In genomic region chr1:207751790-207752455, GRCh38 we compare ENCODE assay signal across 1 cellular context.
A peak's percentile ranks its signal among the peaks of the same experiment; 100 is the strongest.
TF ChIP-seq lines count a peak whose summit lies in the region.

Gene CD46 (plus strand): TSS chr1:207752054. CDS start chr1:207752213, 159 bp downstream.

TF ChIP-seq in K562, 482 proteins besides CTCF, POLR2A, EP300 and RAD21 (continued from another document):
- TF ChIP-seq ZBTB11 (CRISPR knock-in tag; IDR thresholded peaks at IDR 0.05) (peak in 1 of 3 experiments; percentile 81; a peak in 1 of 6 replicates), TAF7 (tag; IDR thresholded peaks at IDR 0.05) (peak; percentile 59), ZNF140 (CRISPR knock-in tag; IDR thresholded peaks at IDR 0.05) (no peak), HDAC1 (IDR thresholded peaks at IDR 0.05) (peak in 1 of 2 experiments; percentile 88; a peak in 2 of 4 replicates), ZZZ3 (IDR thresholded peaks at IDR 0.05) (no peak), RBM39 (optimal IDR thresholded peaks at IDR 0.05; ENCODE audit: low read depth, low read length) (no peak), NR2C2 (CRISPR knock-in tag; IDR thresholded peaks at IDR 0.05) (peak; percentile 64; the same call in 1 of the 2 replicates), NR2C2 (tag; IDR thresholded peaks at IDR 0.05) (peak; percentile 96), CBX8 (IDR thresholded peaks at IDR 0.05; ENCODE audit: borderline replicate concordance, extremely low read depth, low read depth, low read length, poor library complexity, severe bottlenecking) (no peak), ZNF232 (CRISPR knock-in tag; IDR thresholded peaks at IDR 0.05) (0 out of 2 replicates have a peak, but pooled peaks have one; percentile 60), ZNF318 (IDR thresholded peaks at IDR 0.05; ENCODE audit: borderline replicate concordance in 1 of 2, low read depth in 1 of 2) (no peak), ZNF212 (CRISPR knock-in tag; IDR thresholded peaks at IDR 0.05) (no peak), NFE2 (IDR thresholded peaks at IDR 0.05; ENCODE audit: low read depth) (no peak; the same call in 1 of the 2 replicates), ZNF507 (tag; conservative IDR thresholded peaks at IDR 0.05) (no peak), POLR2AphosphoS5 (IDR thresholded peaks at IDR 0.05; ENCODE audit: control insufficient read depth, insufficient read depth, low read depth, low read length) (peak; percentile 96), BRD9 (IDR thresholded peaks at IDR 0.05; ENCODE audit: low read depth, partially characterized antibody) (no peak), ZFP1 (CRISPR knock-in tag; IDR thresholded peaks at IDR 0.05) (no peak), ZNF830 (CRISPR knock-in tag; IDR thresholded peaks at IDR 0.05) (no peak), PYGO2 (tag; IDR thresholded peaks at IDR 0.05) (no peak), ZNF282 (CRISPR knock-in tag; IDR thresholded peaks at IDR 0.05) (no peak), CBX5 (IDR thresholded peaks at IDR 0.05; ENCODE audit: borderline replicate concordance, low read depth) (no peak), PREB (CRISPR knock-in tag; IDR thresholded peaks at IDR 0.05) (0 out of 2 replicates have a peak, but pooled peaks have one; percentile 64)
- TF ChIP-seq, protein P1, sequence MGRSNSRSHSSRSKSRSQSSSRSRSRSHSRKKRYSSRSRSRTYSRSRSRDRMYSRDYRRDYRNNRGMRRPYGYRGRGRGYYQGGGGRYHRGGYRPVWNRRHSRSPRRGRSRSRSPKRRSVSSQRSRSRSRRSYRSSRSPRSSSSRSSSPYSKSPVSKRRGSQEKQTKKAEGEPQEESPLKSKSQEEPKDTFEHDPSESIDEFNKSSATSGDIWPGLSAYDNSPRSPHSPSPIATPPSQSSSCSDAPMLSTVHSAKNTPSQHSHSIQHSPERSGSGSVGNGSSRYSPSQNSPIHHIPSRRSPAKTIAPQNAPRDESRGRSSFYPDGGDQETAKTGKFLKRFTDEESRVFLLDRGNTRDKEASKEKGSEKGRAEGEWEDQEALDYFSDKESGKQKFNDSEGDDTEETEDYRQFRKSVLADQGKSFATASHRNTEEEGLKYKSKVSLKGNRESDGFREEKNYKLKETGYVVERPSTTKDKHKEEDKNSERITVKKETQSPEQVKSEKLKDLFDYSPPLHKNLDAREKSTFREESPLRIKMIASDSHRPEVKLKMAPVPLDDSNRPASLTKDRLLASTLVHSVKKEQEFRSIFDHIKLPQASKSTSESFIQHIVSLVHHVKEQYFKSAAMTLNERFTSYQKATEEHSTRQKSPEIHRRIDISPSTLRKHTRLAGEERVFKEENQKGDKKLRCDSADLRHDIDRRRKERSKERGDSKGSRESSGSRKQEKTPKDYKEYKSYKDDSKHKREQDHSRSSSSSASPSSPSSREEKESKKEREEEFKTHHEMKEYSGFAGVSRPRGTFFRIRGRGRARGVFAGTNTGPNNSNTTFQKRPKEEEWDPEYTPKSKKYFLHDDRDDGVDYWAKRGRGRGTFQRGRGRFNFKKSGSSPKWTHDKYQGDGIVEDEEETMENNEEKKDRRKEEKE (IDR thresholded peaks at IDR 0.05; ENCODE audit: borderline replicate concordance in 1 of 2, control insufficient read depth in 1 of 2, low read depth in 2 of 2, low read length in 1 of 2) = 0 out of 4 replicates have a peak, but pooled peaks of 1 of the 2 experiments have one; percentile 31
- TF ChIP-seq, protein P2, sequence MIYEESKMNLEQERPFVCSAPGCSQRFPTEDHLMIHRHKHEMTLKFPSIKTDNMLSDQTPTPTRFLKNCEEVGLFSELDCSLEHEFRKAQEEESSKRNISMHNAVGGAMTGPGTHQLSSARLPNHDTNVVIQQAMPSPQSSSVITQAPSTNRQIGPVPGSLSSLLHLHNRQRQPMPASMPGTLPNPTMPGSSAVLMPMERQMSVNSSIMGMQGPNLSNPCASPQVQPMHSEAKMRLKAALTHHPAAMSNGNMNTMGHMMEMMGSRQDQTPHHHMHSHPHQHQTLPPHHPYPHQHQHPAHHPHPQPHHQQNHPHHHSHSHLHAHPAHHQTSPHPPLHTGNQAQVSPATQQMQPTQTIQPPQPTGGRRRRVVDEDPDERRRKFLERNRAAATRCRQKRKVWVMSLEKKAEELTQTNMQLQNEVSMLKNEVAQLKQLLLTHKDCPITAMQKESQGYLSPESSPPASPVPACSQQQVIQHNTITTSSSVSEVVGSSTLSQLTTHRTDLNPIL (CRISPR knock-in tag; IDR thresholded peaks at IDR 0.05) = no peak
- TF ChIP-seq, protein P3, sequence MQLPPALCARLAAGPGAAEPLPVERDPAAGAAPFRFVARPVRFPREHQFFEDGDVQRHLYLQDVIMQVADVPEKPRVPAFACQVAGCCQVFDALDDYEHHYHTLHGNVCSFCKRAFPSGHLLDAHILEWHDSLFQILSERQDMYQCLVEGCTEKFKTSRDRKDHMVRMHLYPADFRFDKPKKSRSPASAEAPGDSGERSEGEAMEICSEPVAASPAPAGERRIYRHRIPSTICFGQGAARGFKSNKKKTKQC (CRISPR knock-in tag; IDR thresholded peaks at IDR 0.05) = no peak; the same call in 1 of the 2 replicates
- TF ChIP-seq, protein P4, sequence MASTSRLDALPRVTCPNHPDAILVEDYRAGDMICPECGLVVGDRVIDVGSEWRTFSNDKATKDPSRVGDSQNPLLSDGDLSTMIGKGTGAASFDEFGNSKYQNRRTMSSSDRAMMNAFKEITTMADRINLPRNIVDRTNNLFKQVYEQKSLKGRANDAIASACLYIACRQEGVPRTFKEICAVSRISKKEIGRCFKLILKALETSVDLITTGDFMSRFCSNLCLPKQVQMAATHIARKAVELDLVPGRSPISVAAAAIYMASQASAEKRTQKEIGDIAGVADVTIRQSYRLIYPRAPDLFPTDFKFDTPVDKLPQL (IDR thresholded peaks at IDR 0.05; ENCODE audit: extremely low read depth, insufficient read length) = no peak
- TF ChIP-seq, protein P5, sequence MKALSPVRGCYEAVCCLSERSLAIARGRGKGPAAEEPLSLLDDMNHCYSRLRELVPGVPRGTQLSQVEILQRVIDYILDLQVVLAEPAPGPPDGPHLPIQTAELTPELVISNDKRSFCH (CRISPR knock-in tag; IDR thresholded peaks at IDR 0.05) = no peak
- TF ChIP-seq, protein P5 (tag; IDR thresholded peaks at IDR 0.05) = no peak
- TF ChIP-seq, protein P6, sequence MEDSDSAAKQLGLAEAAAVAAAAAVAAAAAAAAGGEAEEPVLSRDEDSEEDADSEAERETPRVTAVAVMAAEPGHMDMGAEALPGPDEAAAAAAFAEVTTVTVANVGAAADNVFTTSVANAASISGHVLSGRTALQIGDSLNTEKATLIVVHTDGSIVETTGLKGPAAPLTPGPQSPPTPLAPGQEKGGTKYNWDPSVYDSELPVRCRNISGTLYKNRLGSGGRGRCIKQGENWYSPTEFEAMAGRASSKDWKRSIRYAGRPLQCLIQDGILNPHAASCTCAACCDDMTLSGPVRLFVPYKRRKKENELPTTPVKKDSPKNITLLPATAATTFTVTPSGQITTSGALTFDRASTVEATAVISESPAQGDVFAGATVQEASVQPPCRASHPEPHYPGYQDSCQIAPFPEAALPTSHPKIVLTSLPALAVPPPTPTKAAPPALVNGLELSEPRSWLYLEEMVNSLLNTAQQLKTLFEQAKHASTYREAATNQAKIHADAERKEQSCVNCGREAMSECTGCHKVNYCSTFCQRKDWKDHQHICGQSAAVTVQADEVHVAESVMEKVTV (CRISPR knock-in tag; IDR thresholded peaks at IDR 0.05) = 0 out of 2 replicates have a peak, but pooled peaks have one; percentile 4
